8 cellular contexts compared by ENCODE assay signal in the genomic region with DNA sequence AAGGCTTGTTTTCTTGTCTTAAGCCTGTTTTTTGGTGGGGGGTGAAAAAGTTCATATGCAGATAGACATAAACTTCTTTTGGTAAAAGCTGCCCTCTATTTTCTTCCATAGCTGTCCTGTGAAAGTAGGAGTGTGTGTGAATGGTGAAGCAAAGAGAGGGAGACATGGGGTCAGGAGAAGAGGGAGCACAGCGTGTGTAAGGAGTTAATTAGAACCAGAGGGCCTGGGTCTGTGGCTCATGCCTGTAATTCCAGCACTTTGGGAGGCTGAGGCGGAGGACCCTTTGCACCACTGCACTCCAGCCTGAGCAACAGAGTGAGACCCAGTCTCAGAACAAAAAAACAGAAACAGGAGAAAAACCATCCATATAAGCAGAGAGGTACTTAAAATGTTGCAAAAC. TPM values are rescaled to one million over a fixed set of nuclear protein-coding genes. Genes with fewer than 3 reads are reported as not detected.
A peak's percentile ranks its signal among the peaks of the same experiment; 100 is the strongest.
DNase-seq lines count a peak whose midpoint lies in the region; ATAC-seq, FAIRE-seq and TF ChIP-seq lines count a peak whose summit lies in the region.

No MANE protein-coding gene starts in this region.

- peaks cover 0 to 3% of the 10 kb centered on the region in 2 donors for H3K36me3 ChIP-seq in ascending aorta
- H3K36me3 ChIP-seq in right lobe of liver, result no peaks in the 10 kb centered on the region
- no peaks in the 10 kb centered on the region for H3K36me3 ChIP-seq in upper lobe of left lung

- H3K4me1 Mint-ChIP-seq in activated naive CD4-positive, alpha-beta T cell treated with anti-CD3 and anti-CD28 coated beads, Interleukin-2, amount 50 U/mL, for 24 hours, result peaks cover 35% of the 10 kb centered on the region

- TF ChIP-seq CTCF in ascending aorta (IDR thresholded peaks at IDR 0.05) (no peak), right lobe of liver (IDR thresholded peaks at IDR 0.05) (no peak), upper lobe of left lung (IDR thresholded peaks at IDR 0.05) (no peak)

- no peaks in the 10 kb centered on the region for H3K9me3 Mint-ChIP-seq in activated naive CD4-positive, alpha-beta T cell treated with anti-CD3 and anti-CD28 coated beads, Interleukin-2, amount 50 U/mL, for 24 hours

- TF ChIP-seq POLR2A in right lobe of liver (IDR thresholded peaks at IDR 0.05) (no peak), upper lobe of left lung (IDR thresholded peaks at IDR 0.05) (no peak), GM12891 (IDR thresholded peaks at IDR 0.05; ENCODE audit: low read depth, low read length) (no peak)

- H3K4me3 ChIP-seq in ascending aorta (peak overlapping the region; percentile 75 to 76), right lobe of liver (peak overlapping the region; percentile 42 to 62 (median 55)), upper lobe of left lung (peak overlapping the region; percentile 20 to 59 (median 54))

- peak overlapping the region; percentile 90 to 98 for H3K27ac ChIP-seq in ascending aorta
- H3K27ac ChIP-seq in right lobe of liver, result peak overlapping the region; percentile 95 to 96 (median 95)
- H3K27ac ChIP-seq in upper lobe of left lung, result peak overlapping the region; percentile 92 to 98 (median 96)

- peaks cover 15% of the 10 kb centered on the region for H3K36me3 Mint-ChIP-seq in activated naive CD4-positive, alpha-beta T cell treated with anti-CD3 and anti-CD28 coated beads, Interleukin-2, amount 50 U/mL, for 24 hours

- peak overlapping the region; percentile 97 for H3K27ac Mint-ChIP-seq in activated naive CD4-positive, alpha-beta T cell treated with anti-CD3 and anti-CD28 coated beads, Interleukin-2, amount 50 U/mL, for 24 hours

- no peak for DNase-seq in activated naive CD4-positive, alpha-beta T cell treated with anti-CD3 and anti-CD28 coated beads, Interleukin-2, amount 50 U/mL, for 16 hours
- DNase-seq in ascending aorta (ENCODE audit: low spot score in 2 of 2), result no peak
- no peak for DNase-seq in right lobe of liver
- no peak for DNase-seq in upper lobe of left lung
- DNase-seq in GM12891 (ENCODE audit: insufficient read length, low spot score), result no peak
- DNase-seq in stimulated activated CD4-positive, alpha-beta T cell treated with anti-CD3 and anti-CD28 coated beads, Interleukin-4, amount 100 ng/mL, for 24 hours, result no peak
- no peak for DNase-seq in DMS53 (lab: John Stamatoyannopoulos, UW)

- peaks cover 0 to 17% of the 10 kb centered on the region in 2 donors for H3K4me1 ChIP-seq in ascending aorta
- H3K4me1 ChIP-seq in right lobe of liver, result peaks cover 0 to 6% (median 3%) of the 10 kb centered on the region in 4 donors
- H3K4me1 ChIP-seq in upper lobe of left lung, result peaks cover 18 to 26% (median 22%) of the 10 kb centered on the region in 4 donors

- no peak for FAIRE-seq in GM12891 (lab: Jason Lieb, UNC)

- ATAC-seq in right lobe of liver (no peak), upper lobe of left lung (ENCODE audit: low FRiP score in 2 of 2) (no peak)

- TF ChIP-seq EP300 in upper lobe of left lung (IDR thresholded peaks at IDR 0.05), result no peak

- H3K4me3 Mint-ChIP-seq in activated naive CD4-positive, alpha-beta T cell treated with anti-CD3 and anti-CD28 coated beads, Interleukin-2, amount 50 U/mL, for 24 hours, result peak overlapping the region; percentile 94

- no peaks in the 10 kb centered on the region for H3K27me3 ChIP-seq in ascending aorta
- no peaks in the 10 kb centered on the region for H3K27me3 ChIP-seq in right lobe of liver
- H3K27me3 ChIP-seq in upper lobe of left lung, result no peaks in the 10 kb centered on the region

- WGBS in right lobe of liver (ENCODE audit: insufficient coverage, low coverage, low lambda C conversion rate, missing lambda C conversion rate), result 36% methylated on average over 2 of the region's 2 CpGs
- WGBS in upper lobe of left lung, 2 donors, result 42% methylated on average over 2 of the region's 2 CpGs

- intact Hi-C loops in ascending aorta (cut with DNase I) (loop anchor here (10.0 kb wide), 3 partner anchors 929 to 1619 kb away; a partner anchor contains a TSS), right lobe of liver (cut with DNase I) (no loop called here)

- H3K9me3 ChIP-seq in ascending aorta (no peaks in the 10 kb centered on the region), right lobe of liver (no peaks in the 10 kb centered on the region), upper lobe of left lung (no peaks in the 10 kb centered on the region)

- no peaks in the 10 kb centered on the region for H3K27me3 Mint-ChIP-seq in activated naive CD4-positive, alpha-beta T cell treated with anti-CD3 and anti-CD28 coated beads, Interleukin-2, amount 50 U/mL, for 24 hours

TF ChIP-seq in GM12891, 5 proteins besides CTCF, POLR2A, EP300 and RAD21:
- no peak for TF ChIP-seq PAX5 (IDR thresholded peaks at IDR 0.05; ENCODE audit: insufficient read depth, low read length, severe bottlenecking)
- no peak for TF ChIP-seq POLR2AphosphoS5 (IDR thresholded peaks at IDR 0.05; ENCODE audit: low read depth, low read length)
- no peak for TF ChIP-seq POU2F2 (IDR thresholded peaks at IDR 0.05; ENCODE audit: low read depth, low read length)
- no peak for TF ChIP-seq TAF1 (IDR thresholded peaks at IDR 0.05; ENCODE audit: low read depth, low read length)
- no peak for TF ChIP-seq SPI1 (IDR thresholded peaks at IDR 0.05; ENCODE audit: low read depth, low read length)

RNA-seq across cellular contexts. Expression of a gene that starts 16.2 kb away (rescaled TPM):
- 241 TPM for total RNA-seq in ascending aorta
- 100 to 1,000 TPM in 2 of 6 experiments, 10 to 100 TPM in 4; 34.0 to 153 (median 78.5) TPM for total RNA-seq in right lobe of liver
- total RNA-seq in upper lobe of left lung, result 100 to 1,000 TPM; 118 to 344 (median 246) TPM
- polyA plus RNA-seq in GM12891 (2012; ENCODE audit: low read depth, missing spikeins), result 114 TPM
